ENCODE assay signal across 1 cellular context in genomic region chr10:68871105-68871711, GRCh38.
TF ChIP-seq lines count a peak whose summit lies in the region.

No MANE protein-coding gene starts in this region.

TF ChIP-seq in HEK293, 187 proteins besides CTCF, POLR2A, EP300 and RAD21 (continued from another document):
- peak; percentile 53; the same call in 1 of the 2 replicates for TF ChIP-seq IKZF3 (tag by site-specific recombination; IDR thresholded peaks at IDR 0.05)
- no peak for TF ChIP-seq GFI1B (tag by site-specific recombination; IDR thresholded peaks at IDR 0.05)
- TF ChIP-seq ZNF48 (tag by site-specific recombination; IDR thresholded peaks at IDR 0.05): no peak
- TF ChIP-seq SP7 (tag by site-specific recombination; IDR thresholded peaks at IDR 0.05): 0 out of 2 replicates have a peak, but pooled peaks have one; percentile 11
- TF ChIP-seq, protein P1, sequence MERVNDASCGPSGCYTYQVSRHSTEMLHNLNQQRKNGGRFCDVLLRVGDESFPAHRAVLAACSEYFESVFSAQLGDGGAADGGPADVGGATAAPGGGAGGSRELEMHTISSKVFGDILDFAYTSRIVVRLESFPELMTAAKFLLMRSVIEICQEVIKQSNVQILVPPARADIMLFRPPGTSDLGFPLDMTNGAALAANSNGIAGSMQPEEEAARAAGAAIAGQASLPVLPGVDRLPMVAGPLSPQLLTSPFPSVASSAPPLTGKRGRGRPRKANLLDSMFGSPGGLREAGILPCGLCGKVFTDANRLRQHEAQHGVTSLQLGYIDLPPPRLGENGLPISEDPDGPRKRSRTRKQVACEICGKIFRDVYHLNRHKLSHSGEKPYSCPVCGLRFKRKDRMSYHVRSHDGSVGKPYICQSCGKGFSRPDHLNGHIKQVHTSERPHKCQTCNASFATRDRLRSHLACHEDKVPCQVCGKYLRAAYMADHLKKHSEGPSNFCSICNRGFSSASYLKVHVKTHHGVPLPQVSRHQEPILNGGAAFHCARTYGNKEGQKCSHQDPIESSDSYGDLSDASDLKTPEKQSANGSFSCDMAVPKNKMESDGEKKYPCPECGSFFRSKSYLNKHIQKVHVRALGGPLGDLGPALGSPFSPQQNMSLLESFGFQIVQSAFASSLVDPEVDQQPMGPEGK (tag by site-specific recombination; IDR thresholded peaks at IDR 0.05): peak; percentile 40
- TF ChIP-seq KLF8 (tag by site-specific recombination; IDR thresholded peaks at IDR 0.05): peak; percentile 51
- TF ChIP-seq ZBTB21 (tag by site-specific recombination; IDR thresholded peaks at IDR 0.05): no peak
- peak; percentile 57 for TF ChIP-seq GLIS2 (tag by site-specific recombination; IDR thresholded peaks at IDR 0.05)
- TF ChIP-seq ZNF423 (tag by site-specific recombination; IDR thresholded peaks at IDR 0.05): peak; percentile 34; the same call in 1 of the 2 replicates
- peak; percentile 59; the same call in 1 of the 2 replicates for TF ChIP-seq GLIS1 (tag by site-specific recombination; IDR thresholded peaks at IDR 0.05)
- TF ChIP-seq SP3 (tag by site-specific recombination; IDR thresholded peaks at IDR 0.05): 0 out of 2 replicates have a peak, but pooled peaks have one; percentile 18
- TF ChIP-seq, protein P2, sequence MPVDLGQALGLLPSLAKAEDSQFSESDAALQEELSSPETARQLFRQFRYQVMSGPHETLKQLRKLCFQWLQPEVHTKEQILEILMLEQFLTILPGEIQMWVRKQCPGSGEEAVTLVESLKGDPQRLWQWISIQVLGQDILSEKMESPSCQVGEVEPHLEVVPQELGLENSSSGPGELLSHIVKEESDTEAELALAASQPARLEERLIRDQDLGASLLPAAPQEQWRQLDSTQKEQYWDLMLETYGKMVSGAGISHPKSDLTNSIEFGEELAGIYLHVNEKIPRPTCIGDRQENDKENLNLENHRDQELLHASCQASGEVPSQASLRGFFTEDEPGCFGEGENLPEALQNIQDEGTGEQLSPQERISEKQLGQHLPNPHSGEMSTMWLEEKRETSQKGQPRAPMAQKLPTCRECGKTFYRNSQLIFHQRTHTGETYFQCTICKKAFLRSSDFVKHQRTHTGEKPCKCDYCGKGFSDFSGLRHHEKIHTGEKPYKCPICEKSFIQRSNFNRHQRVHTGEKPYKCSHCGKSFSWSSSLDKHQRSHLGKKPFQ (tag by site-specific recombination; IDR thresholded peaks at IDR 0.05): no peak
- peak; percentile 19; the same call in 1 of the 2 replicates for TF ChIP-seq ZFP69B (tag by site-specific recombination; IDR thresholded peaks at IDR 0.05)
- TF ChIP-seq ZNF639 (tag by site-specific recombination; IDR thresholded peaks at IDR 0.05): peak; percentile 33
- TF ChIP-seq ZNF529 (tag by site-specific recombination; IDR thresholded peaks at IDR 0.05; ENCODE audit: insufficient replicate concordance): no peak
- 0 out of 2 replicates have a peak, but pooled peaks have one; percentile 9 for TF ChIP-seq ZNF341 (tag by site-specific recombination; IDR thresholded peaks at IDR 0.05; ENCODE audit: low read depth)
- peak; percentile 43; the same call in 1 of the 2 replicates for TF ChIP-seq ZIC2 (tag by site-specific recombination; IDR thresholded peaks at IDR 0.05)
- 0 out of 2 replicates have a peak, but pooled peaks have one; percentile 26 for TF ChIP-seq ZNF600 (tag by site-specific recombination; IDR thresholded peaks at IDR 0.05)
